8 cellular contexts compared by ENCODE assay signal in genomic region chr22:17120281-17120680, GRCh38. TPM values are rescaled to one million over a fixed set of nuclear protein-coding genes. Genes with fewer than 3 reads are reported as not detected.
DNase-seq lines count a peak whose midpoint lies in the region; ATAC-seq and TF ChIP-seq lines count a peak whose summit lies in the region.

No MANE protein-coding gene starts in this region.

- DNase-seq in CD4-positive, alpha-beta memory T cell = peak in 4 of 5 donors; percentile 47 to 62 (median 56)
- DNase-seq in MM.1S (peak; percentile 45), Right ventricle myocardium inferior (ENCODE audit: missing footprints) (peak; percentile 63), renal cortical epithelial cell (ENCODE audit: low read depth) (peak; percentile 14), SKM-1 treated with dmso at 0.1 percent for 144 hours (lab: John Stamatoyannopoulos, UW; ENCODE audit: unreplicated experiment) (no peak), NK-92 (lab: John Stamatoyannopoulos, UW; ENCODE audit: unreplicated experiment) (no peak)
- peak; percentile 42 for DNase-seq in activated T-helper 1 cell treated with anti-CD3 and anti-CD28 coated beads, Interleukin-12 subunit alpha, Interleukin-12 subunit beta, Interleukin-2, Interleukin-4 antibody, amounts not matched to agents 30 ng/mL and 10 ng/mL and 1 ng/mL, durations not matched to agents 14 hours and 24 hours and 36 hours (ENCODE audit: low spot score)

- intact Hi-C loops in CD4-positive, alpha-beta memory T cell (cut with micrococcal nuclease) = loop anchor here (1.0 to 5.0 kb wide), 2 partner anchors 33 to 39 kb away; partner anchors contain the start of gene HDHD5
- intact Hi-C loops in activated T-helper 1 cell treated with anti-CD3 and anti-CD28 coated beads, Interleukin-12 subunit alpha, Interleukin-12 subunit beta, Interleukin-2, Interleukin-4 antibody, amounts not matched to agents 30 ng/mL and 10 ng/mL and 1 ng/mL, durations not matched to agents 14 hours and 24 hours and 36 hours (cut with micrococcal nuclease) = loop anchor here (1.0 kb wide), 2 partner anchors 34 to 39 kb away; partner anchors contain the start of gene HDHD5
- intact Hi-C loops in Right ventricle myocardium inferior (cut with DNase I) = loop anchor here (2.0 to 5.0 kb wide), 2 partner anchors 33 to 39 kb away; partner anchors contain the start of gene HDHD5

- H3K4me3 ChIP-seq in CD4-positive, alpha-beta memory T cell (ENCODE audit: low read length in 2 of 2) = no peak overlapping the region
- H3K4me3 ChIP-seq in MM.1S (ENCODE audit: low read length) = no peak overlapping the region

- POLR2A ChIA-PET in CD4-positive, alpha-beta memory T cell (lab: Charles Lee; ENCODE audit: partially characterized antibody) = interaction anchor here (1.1 kb wide), 1 partner anchor 51 kb away, joined by 3 read pairs; no protein-coding TSS in a partner anchor

- H3K27ac ChIP-seq in CD4-positive, alpha-beta memory T cell (ENCODE audit: low read depth, low read length) = no peak overlapping the region
- no peak overlapping the region for H3K27ac ChIP-seq in MM.1S (ENCODE audit: low read length)

- peak overlapping the region in 3 of 8 donors; percentile 15 to 57 (median 32) for H3K4me3 Mint-ChIP-seq in CD4-positive, alpha-beta memory T cell
- H3K4me3 Mint-ChIP-seq in activated T-helper 1 cell treated with anti-CD3 and anti-CD28 coated beads, Interleukin-12 subunit alpha, Interleukin-12 subunit beta, Interleukin-2, Interleukin-4 antibody, amounts not matched to agents 30 ng/mL and 10 ng/mL and 1 ng/mL, durations not matched to agents 14 hours and 24 hours and 36 hours = no peak overlapping the region

- no peaks in the 10 kb centered on the region for H3K9me2 ChIP-seq in MM.1S (replicated peaks; ENCODE audit: insufficient read depth, low read length)

- no peak overlapping the region for H3K4me2 ChIP-seq in MM.1S (ENCODE audit: low read depth, low read length)

- H3K9me3 Mint-ChIP-seq in CD4-positive, alpha-beta memory T cell = no peaks in the 10 kb centered on the region
- no peaks in the 10 kb centered on the region for H3K9me3 Mint-ChIP-seq in activated T-helper 1 cell treated with anti-CD3 and anti-CD28 coated beads, Interleukin-12 subunit alpha, Interleukin-12 subunit beta, Interleukin-2, Interleukin-4 antibody, amounts not matched to agents 30 ng/mL and 10 ng/mL and 1 ng/mL, durations not matched to agents 14 hours and 24 hours and 36 hours

- peaks cover 14% of the 10 kb centered on the region for H3K27me3 ChIP-seq in CD4-positive, alpha-beta memory T cell (ENCODE audit: insufficient read depth, low read length)
- H3K27me3 ChIP-seq in MM.1S (replicated peaks; ENCODE audit: insufficient read depth, low read length) = peaks cover 12% of the 10 kb centered on the region

- no peaks in the 10 kb centered on the region for H3K36me3 Mint-ChIP-seq in CD4-positive, alpha-beta memory T cell
- H3K36me3 Mint-ChIP-seq in activated T-helper 1 cell treated with anti-CD3 and anti-CD28 coated beads, Interleukin-12 subunit alpha, Interleukin-12 subunit beta, Interleukin-2, Interleukin-4 antibody, amounts not matched to agents 30 ng/mL and 10 ng/mL and 1 ng/mL, durations not matched to agents 14 hours and 24 hours and 36 hours (ENCODE audit: low read depth) = peaks cover 3% of the 10 kb centered on the region

- no peaks in the 10 kb centered on the region for H4K20me1 ChIP-seq in MM.1S (ENCODE audit: insufficient read depth, low read length)

- no peaks in the 10 kb centered on the region for H3F3A ChIP-seq in MM.1S (ENCODE audit: insufficient read depth, low read length)

- peak; percentile 27 for ATAC-seq in Right ventricle myocardium inferior
- no peak for ATAC-seq in HG02588 (IDR thresholded peaks at IDR 0.05; ENCODE audit: unreplicated experiment)

- H3K36me3 ChIP-seq in CD4-positive, alpha-beta memory T cell (ENCODE audit: insufficient read depth, low read length) = no peaks in the 10 kb centered on the region
- no peaks in the 10 kb centered on the region for H3K36me3 ChIP-seq in MM.1S (replicated peaks; ENCODE audit: insufficient read depth, low read length)

- no peak overlapping the region for H3K27ac Mint-ChIP-seq in CD4-positive, alpha-beta memory T cell
- H3K27ac Mint-ChIP-seq in activated T-helper 1 cell treated with anti-CD3 and anti-CD28 coated beads, Interleukin-12 subunit alpha, Interleukin-12 subunit beta, Interleukin-2, Interleukin-4 antibody, amounts not matched to agents 30 ng/mL and 10 ng/mL and 1 ng/mL, durations not matched to agents 14 hours and 24 hours and 36 hours = no peak overlapping the region

- no peak overlapping the region for H2AFZ ChIP-seq in MM.1S (ENCODE audit: low read length)

- peaks cover 8 to 15% of the 10 kb centered on the region in 2 donors for H3K27me3 Mint-ChIP-seq in CD4-positive, alpha-beta memory T cell
- peaks cover 25% of the 10 kb centered on the region for H3K27me3 Mint-ChIP-seq in activated T-helper 1 cell treated with anti-CD3 and anti-CD28 coated beads, Interleukin-12 subunit alpha, Interleukin-12 subunit beta, Interleukin-2, Interleukin-4 antibody, amounts not matched to agents 30 ng/mL and 10 ng/mL and 1 ng/mL, durations not matched to agents 14 hours and 24 hours and 36 hours (ENCODE audit: insufficient read depth)

- no peaks in the 10 kb centered on the region for H3K79me2 ChIP-seq in MM.1S (ENCODE audit: low read length)

- no peak overlapping the region for H3K9ac ChIP-seq in MM.1S (ENCODE audit: low read length)

- no peaks in the 10 kb centered on the region for H3K9me3 ChIP-seq in CD4-positive, alpha-beta memory T cell (ENCODE audit: control insufficient read depth in 1 of 2, low read length in 2 of 2)
- no peaks in the 10 kb centered on the region for H3K9me3 ChIP-seq in MM.1S (replicated peaks; ENCODE audit: insufficient read depth, low read length)

- peaks cover 56% of the 10 kb centered on the region for H3K4me1 ChIP-seq in CD4-positive, alpha-beta memory T cell (ENCODE audit: insufficient read depth, low read length)
- peaks cover 16% of the 10 kb centered on the region for H3K4me1 ChIP-seq in MM.1S (ENCODE audit: low read length)

- CTCF ChIA-PET in CD4-positive, alpha-beta memory T cell (lab: Charles Lee; ENCODE audit: partially characterized antibody) = no interaction called here

- peaks cover 37 to 51% (median 42%) of the 10 kb centered on the region in 4 donors for H3K4me1 Mint-ChIP-seq in CD4-positive, alpha-beta memory T cell
- peaks cover 39% of the 10 kb centered on the region for H3K4me1 Mint-ChIP-seq in activated T-helper 1 cell treated with anti-CD3 and anti-CD28 coated beads, Interleukin-12 subunit alpha, Interleukin-12 subunit beta, Interleukin-2, Interleukin-4 antibody, amounts not matched to agents 30 ng/mL and 10 ng/mL and 1 ng/mL, durations not matched to agents 14 hours and 24 hours and 36 hours (ENCODE audit: low read depth)

- no peak for TF ChIP-seq CTCF in MM.1S (IDR thresholded peaks at IDR 0.05; ENCODE audit: low read length)

RNA-seq across cellular contexts. Expression of gene TMEM121B, which starts 0.9 kb away (rescaled TPM):
- total RNA-seq in CD4-positive, alpha-beta memory T cell = under 1 TPM in 1 of 2 experiments, not detected in 1; 0.12 TPM
- not detected for polyA plus RNA-seq in CD4-positive, alpha-beta memory T cell
- 0.20 and 0.23 TPM in 2 replicates for total RNA-seq in activated T-helper 1 cell treated with anti-CD3 and anti-CD28 coated beads, Interleukin-12 subunit alpha, Interleukin-12 subunit beta, Interleukin-2, Interleukin-4 antibody, amounts not matched to agents 30 ng/mL and 10 ng/mL and 1 ng/mL, durations not matched to agents 14 hours and 24 hours and 36 hours
- total RNA-seq in Right ventricle myocardium inferior = 2.2 TPM
- 0.10 TPM in 1 of 2 replicates, not detected in the other for total RNA-seq in renal cortical epithelial cell

RNA-seq across cellular contexts. Expression of gene IL17RA, which starts 35.5 kb away (rescaled TPM):
- 10 to 100 TPM; 71.6 to 77.2 TPM for total RNA-seq in CD4-positive, alpha-beta memory T cell
- polyA plus RNA-seq in CD4-positive, alpha-beta memory T cell = 10 to 100 TPM; 19.8 to 39.9 TPM
- 23.2 and 23.6 TPM in 2 replicates for total RNA-seq in activated T-helper 1 cell treated with anti-CD3 and anti-CD28 coated beads, Interleukin-12 subunit alpha, Interleukin-12 subunit beta, Interleukin-2, Interleukin-4 antibody, amounts not matched to agents 30 ng/mL and 10 ng/mL and 1 ng/mL, durations not matched to agents 14 hours and 24 hours and 36 hours
- total RNA-seq in Right ventricle myocardium inferior (10.9 TPM), renal cortical epithelial cell (5.4 and 17.1 TPM in 2 replicates)

RNA-seq across cellular contexts. Expression of gene HDHD5, which starts 38.8 kb away (rescaled TPM):
- total RNA-seq in CD4-positive, alpha-beta memory T cell = 10 to 100 TPM; 23.1 to 23.3 TPM
- polyA plus RNA-seq in CD4-positive, alpha-beta memory T cell = 10 to 100 TPM; 51.6 to 86.7 TPM
- 39.1 and 42.1 TPM in 2 replicates for total RNA-seq in activated T-helper 1 cell treated with anti-CD3 and anti-CD28 coated beads, Interleukin-12 subunit alpha, Interleukin-12 subunit beta, Interleukin-2, Interleukin-4 antibody, amounts not matched to agents 30 ng/mL and 10 ng/mL and 1 ng/mL, durations not matched to agents 14 hours and 24 hours and 36 hours
- 58.9 TPM for total RNA-seq in Right ventricle myocardium inferior
- 25.1 and 38.6 TPM in 2 replicates for total RNA-seq in renal cortical epithelial cell

Comparison
In these comparisons a context has a peak if more than half of its experiments do, and no peak if none do; other contexts are left out.
1. DNase-seq: peak in CD4-positive, alpha-beta memory T cell (4 of 5), MM.1S (single experiment), activated T-helper 1 cell treated with anti-CD3 and anti-CD28 coated beads, Interleukin-12 subunit alpha, Interleukin-12 subunit beta, Interleukin-2, Interleukin-4 antibody, amounts not matched to agents 30 ng/mL and 10 ng/mL and 1 ng/mL, durations not matched to agents 14 hours and 24 hours and 36 hours (single experiment), Right ventricle myocardium inferior (single experiment) and renal cortical epithelial cell (single experiment); none in SKM-1 treated with dmso at 0.1 percent for 144 hours (single experiment) and NK-92 (single experiment).